Comparison of ENCODE assay signal across 27 cellular contexts in the genomic region with DNA sequence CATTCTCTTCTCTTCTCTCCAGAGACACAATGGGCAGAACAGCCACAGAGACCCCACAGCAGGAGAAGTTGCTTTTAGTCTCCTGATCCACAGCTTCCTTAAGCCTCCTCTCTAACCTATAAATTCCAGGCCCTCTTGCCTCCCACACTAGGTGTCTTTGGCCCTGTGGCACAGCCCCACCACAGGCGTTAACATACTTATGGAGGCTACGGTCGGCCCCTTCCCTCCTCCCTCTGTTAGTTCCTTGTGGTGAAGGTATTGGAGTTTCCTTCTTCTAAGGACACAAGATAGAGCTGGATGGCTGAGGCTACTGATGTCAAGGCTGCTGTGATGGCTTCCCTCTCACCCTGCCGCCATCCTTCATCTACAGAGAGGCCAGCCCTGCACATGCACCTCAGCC.
DNase-seq lines count a peak whose midpoint lies in the region; ATAC-seq, FAIRE-seq and TF ChIP-seq lines count a peak whose summit lies in the region.
"Had no signal": no experiment of that assay in that cellular context is flagged by ENCODE, and none has a peak within 500 bp of the region (broad histone marks: within the 10 kb centered on the region; RNA-seq: fewer than 3 reads in every experiment).

No MANE protein-coding gene starts in this region.

- H3K27me3 ChIP-seq in right atrium auricular region (no peaks in the 10 kb centered on the region), H1 (replicated peaks in 1 of 4; ENCODE audit: control insufficient read depth in 3 of 4, extremely low read depth in 1 of 4, insufficient read depth in 3 of 4, low read length in 3 of 4) (no peaks in the 10 kb centered on the region), Peyer's patch (no peaks in the 10 kb centered on the region), uterus (no peaks in the 10 kb centered on the region)
- H3K27me3 ChIP-seq: BE2C, BLaER1 had no signal

- ATAC-seq in Right ventricle myocardium inferior = no peak
- peak; percentile 6 for ATAC-seq in stimulated activated effector memory CD8-positive, alpha-beta T cell treated with anti-CD3 and anti-CD28 coated beads, Interleukin-12 subunit alpha, Interleukin-12 subunit beta, amount 100 ng/mL, for 72 hours
- ATAC-seq: GM12878 had no signal

- intact Hi-C loops in Right ventricle myocardium inferior (cut with DNase I) (no loop called here), uterus (cut with DNase I; ENCODE audit: low total_unique reads) (no loop called here)

- no peak overlapping the region for H2BK20ac ChIP-seq in H1 (ENCODE audit: low read length)

- no peak overlapping the region for H2BK120ac ChIP-seq in H1 (replicated peaks; ENCODE audit: low read depth, low read length)

- H2AK5ac ChIP-seq in H1 (ENCODE audit: low read depth, low read length) = no peak overlapping the region

- no peak overlapping the region for H4K5ac ChIP-seq in H1 (ENCODE audit: insufficient read length, low read depth, low read length)

- no peak overlapping the region for H3K23ac ChIP-seq in H1 (ENCODE audit: insufficient read length)

- no peaks in the 10 kb centered on the region for H3K79me2 ChIP-seq in H1 (ENCODE audit: control insufficient read depth in 1 of 2, insufficient read depth in 2 of 2, low read length in 2 of 2)

- CTCF ChIA-PET in H1 (lab: Charles Lee; ENCODE audit: partially characterized antibody) = no interaction called here

- no peak overlapping the region for H4K8ac ChIP-seq in H1 (ENCODE audit: extremely low read depth, insufficient read depth, low read length)

- no peaks in the 10 kb centered on the region for H3K9me3 Mint-ChIP-seq in stimulated activated effector memory CD8-positive, alpha-beta T cell treated with anti-CD3 and anti-CD28 coated beads, Interleukin-12 subunit alpha, Interleukin-12 subunit beta, amount 100 ng/mL, for 72 hours
- H3K9me3 Mint-ChIP-seq: CD4-positive, CD25-positive, alpha-beta regulatory T cell had no signal

- H3K79me1 ChIP-seq in H1 (ENCODE audit: low read depth, low read length) = no peaks in the 10 kb centered on the region

- DNase-seq in right atrium auricular region (ENCODE audit: low spot score) = peak; percentile 50
- DNase-seq in Right ventricle myocardium inferior (ENCODE audit: missing footprints) = no peak
- no peak for DNase-seq in H1 (ENCODE audit: low read depth in 1 of 2, low spot score in 2 of 2)
- DNase-seq in stimulated activated effector memory CD8-positive, alpha-beta T cell treated with anti-CD3 and anti-CD28 coated beads, Interleukin-12 subunit alpha, Interleukin-12 subunit beta, amount 100 ng/mL, for 72 hours (ENCODE audit: low spot score in 2 of 2) = no peak
- DNase-seq in Peyer's patch = no peak
- no peak for DNase-seq in uterus
- DNase-seq: 8988T; ACHN; BE2C; C1 segment of cervical spinal cord; CD4-positive, alpha-beta memory T cell; CD4-positive, CD25-positive, alpha-beta regulatory T cell; CD8-positive, alpha-beta memory T cell; COR-L47; DMS 273 treated with DMSO at 0.1 percent for 48 hours; DMS153; DMS53; DMS79; DND-41; EL; GDM1 had no signal

- H3K36me3 ChIP-seq in right atrium auricular region = no peaks in the 10 kb centered on the region
- no peaks in the 10 kb centered on the region for H3K36me3 ChIP-seq in H1 (ENCODE audit: control insufficient read depth in 2 of 4, insufficient read depth in 4 of 4, low read length in 3 of 4)
- peaks cover 0 to 18% (median 0%) of the 10 kb centered on the region in 3 donors for H3K36me3 ChIP-seq in Peyer's patch
- no peaks in the 10 kb centered on the region for H3K36me3 ChIP-seq in uterus
- H3K36me3 ChIP-seq: BE2C, BLaER1 had no signal

- H3K4me3 ChIP-seq in right atrium auricular region (no peak overlapping the region), H1 (ENCODE audit: extremely low read depth in 1 of 4, insufficient read depth in 2 of 4, low read depth in 3 of 4, low read length in 4 of 4) (no peak overlapping the region), Peyer's patch (no peak overlapping the region), uterus (no peak overlapping the region)
- H3K4me3 ChIP-seq: BLaER1, GM12878 had no signal

- no peaks in the 10 kb centered on the region for H3K4me1 Mint-ChIP-seq in stimulated activated effector memory CD8-positive, alpha-beta T cell treated with anti-CD3 and anti-CD28 coated beads, Interleukin-12 subunit alpha, Interleukin-12 subunit beta, amount 100 ng/mL, for 72 hours
- H3K4me1 Mint-ChIP-seq: CD4-positive, CD25-positive, alpha-beta regulatory T cell; CD8-positive, alpha-beta memory T cell had no signal

- no peak overlapping the region for H3K27ac ChIP-seq in right atrium auricular region
- no peak overlapping the region for H3K27ac ChIP-seq in H1 (ENCODE audit: low read depth, low read length)
- no peak overlapping the region for H3K27ac ChIP-seq in Peyer's patch
- H3K27ac ChIP-seq in uterus = no peak overlapping the region
- H3K27ac ChIP-seq: BLaER1 had no signal

- FAIRE-seq in H1 (lab: Jason Lieb, UNC) = no peak
- FAIRE-seq: A204.1, GM12878, GM12892, GM18507 had no signal

- no peaks in the 10 kb centered on the region; the same call in 1 of the 2 replicates for H3K23me2 ChIP-seq in H1 (ENCODE audit: low read depth, low read length)

- H2AFZ ChIP-seq in H1 (ENCODE audit: low read length) = no peak overlapping the region

- H3K14ac ChIP-seq in H1 (ENCODE audit: insufficient read length) = no peak overlapping the region

- POLR2A ChIA-PET in H1 (lab: Charles Lee; ENCODE audit: partially characterized antibody) = no interaction called here

- WGBS in H1 (ENCODE audit: extremely low coverage in 1 of 2, insufficient coverage in 1 of 2, insufficient read length in 1 of 2, insufficient replicate concordance in 2 of 2, low coverage in 1 of 2, low lambda C conversion rate in 2 of 2, missing lambda C conversion rate in 1 of 2), 2 experiments = 83% methylated on average over 4 of the region's 4 CpGs; no CpG with 5 or more reads in 1 of the 2 experiments

- H3K4ac ChIP-seq in H1 (replicated peaks; ENCODE audit: insufficient read length, low read depth, low read length) = no peak overlapping the region

- no peak overlapping the region for H3K9ac ChIP-seq in H1 (replicated peaks in 1 of 4; ENCODE audit: extremely low read depth in 1 of 4, low read depth in 3 of 4, low read length in 3 of 4)
- H3K9ac ChIP-seq: BLaER1 had no signal

- TF ChIP-seq RAD21 in H1 (IDR thresholded peaks at IDR 0.05 in 1 of 2, conservative IDR thresholded peaks at IDR 0.05 in 1 of 2; ENCODE audit: low read depth in 2 of 2, low read length in 2 of 2) = no peak

- no peaks in the 10 kb centered on the region for H3K9me3 ChIP-seq in right atrium auricular region
- H3K9me3 ChIP-seq in H1 (ENCODE audit: insufficient read depth in 2 of 2, low read depth in 1 of 2, low read length in 1 of 2) = no peaks in the 10 kb centered on the region
- H3K9me3 ChIP-seq in Peyer's patch = no peaks in the 10 kb centered on the region
- no peaks in the 10 kb centered on the region for H3K9me3 ChIP-seq in uterus
- H3K9me3 ChIP-seq: BE2C, BLaER1 had no signal

- H3K18ac ChIP-seq in H1 (ENCODE audit: extremely low read depth, low read length) = no peak overlapping the region

- H4K20me1 ChIP-seq in H1 (replicated peaks in 1 of 2; ENCODE audit: control insufficient read depth in 1 of 2, insufficient read depth in 2 of 2, low read length in 2 of 2) = no peaks in the 10 kb centered on the region
- H4K20me1 ChIP-seq: BLaER1 had no signal

- TF ChIP-seq POLR2A in H1 (IDR thresholded peaks at IDR 0.05; ENCODE audit: control extremely low read depth in 1 of 2, low read depth in 2 of 2, low read length in 2 of 2) (no peak), Peyer's patch (IDR thresholded peaks at IDR 0.05) (no peak), uterus (IDR thresholded peaks at IDR 0.05) (no peak)

- no peaks in the 10 kb centered on the region for H3K36me3 Mint-ChIP-seq in stimulated activated effector memory CD8-positive, alpha-beta T cell treated with anti-CD3 and anti-CD28 coated beads, Interleukin-12 subunit alpha, Interleukin-12 subunit beta, amount 100 ng/mL, for 72 hours
- H3K36me3 Mint-ChIP-seq: CD14-positive monocyte; CD4-positive, alpha-beta memory T cell; CD4-positive, CD25-positive, alpha-beta regulatory T cell had no signal

- H3K4me1 ChIP-seq in right atrium auricular region (no peaks in the 10 kb centered on the region), H1 (replicated peaks in 1 of 4; ENCODE audit: control insufficient read depth in 3 of 4, insufficient read depth in 4 of 4, low read length in 3 of 4) (no peaks in the 10 kb centered on the region), Peyer's patch (no peaks in the 10 kb centered on the region), uterus (no peaks in the 10 kb centered on the region)
- H3K4me1 ChIP-seq: BE2C had no signal

- H2BK5ac ChIP-seq in H1 (ENCODE audit: low read depth, low read length) = peak overlapping the region; percentile 37; the same call in 1 of the 2 replicates

- no peak overlapping the region for H2BK15ac ChIP-seq in H1 (ENCODE audit: low read length)

- H4K91ac ChIP-seq in H1 (replicated peaks; ENCODE audit: insufficient read length, low read length) = no peak overlapping the region

- H3K4me3 Mint-ChIP-seq in stimulated activated effector memory CD8-positive, alpha-beta T cell treated with anti-CD3 and anti-CD28 coated beads, Interleukin-12 subunit alpha, Interleukin-12 subunit beta, amount 100 ng/mL, for 72 hours = no peak overlapping the region
- H3K4me3 Mint-ChIP-seq: CD14-positive monocyte; CD4-positive, alpha-beta memory T cell; CD4-positive, CD25-positive, alpha-beta regulatory T cell; CD8-positive, alpha-beta memory T cell had no signal

- no peak for TF ChIP-seq EP300 in H1 (IDR thresholded peaks at IDR 0.05; ENCODE audit: borderline replicate concordance in 1 of 2, low read depth in 2 of 2, low read length in 2 of 2)

- TF ChIP-seq CTCF in right atrium auricular region (IDR thresholded peaks at IDR 0.05) (no peak), H1 (IDR thresholded peaks at IDR 0.05; ENCODE audit: control extremely low read depth in 1 of 3, insufficient read depth in 1 of 3, low read depth in 1 of 3, low read length in 3 of 3) (no peak), Peyer's patch (IDR thresholded peaks at IDR 0.05) (no peak), uterus (IDR thresholded peaks at IDR 0.05) (no peak)

- no peak overlapping the region for H3K4me2 ChIP-seq in H1 (ENCODE audit: insufficient read depth in 1 of 2, low read depth in 2 of 2, low read length in 2 of 2)
- H3K4me2 ChIP-seq: BLaER1 had no signal

- no peak overlapping the region for H3K27ac Mint-ChIP-seq in stimulated activated effector memory CD8-positive, alpha-beta T cell treated with anti-CD3 and anti-CD28 coated beads, Interleukin-12 subunit alpha, Interleukin-12 subunit beta, amount 100 ng/mL, for 72 hours
- H3K27ac Mint-ChIP-seq: CD14-positive monocyte; CD4-positive, alpha-beta memory T cell; CD4-positive, CD25-positive, alpha-beta regulatory T cell; CD8-positive, alpha-beta memory T cell had no signal

- H2BK12ac ChIP-seq in H1 (ENCODE audit: low read depth, low read length) = no peak overlapping the region

- H3K56ac ChIP-seq in H1 (replicated peaks; ENCODE audit: insufficient read length, low read depth, low read length) = no peak overlapping the region

TF ChIP-seq in H1, 55 proteins besides CTCF, POLR2A, EP300 and RAD21 (continues in another document):
- TF ChIP-seq CEBPB (IDR thresholded peaks at IDR 0.05; ENCODE audit: low read depth, low read length) = no peak
- TF ChIP-seq EGR1 (IDR thresholded peaks at IDR 0.05; ENCODE audit: borderline replicate concordance, low read depth, low read length) = no peak
- no peak for TF ChIP-seq EZH2 (IDR thresholded peaks at IDR 0.05; ENCODE audit: low read depth, low read length, severe bottlenecking)
- no peak for TF ChIP-seq ASH2L (IDR thresholded peaks at IDR 0.05; ENCODE audit: low read length)
